ENCODE assay signal across 20 cellular contexts in genomic region chr13:98992355-98992754, GRCh38. TPM values are rescaled to one million over a fixed set of nuclear protein-coding genes. Genes with fewer than 3 reads are reported as not detected.
DNase-seq lines count a peak whose midpoint lies in the region; ATAC-seq, FAIRE-seq and TF ChIP-seq lines count a peak whose summit lies in the region.
"Had no signal": no experiment of that assay in that cellular context is flagged by ENCODE, and none has a peak within 500 bp of the region (broad histone marks: within the 10 kb centered on the region; RNA-seq: fewer than 3 reads in every experiment).

No MANE protein-coding gene starts in this region.

- H3K4me3 ChIP-seq in CD4-positive, alpha-beta memory T cell (ENCODE audit: low read length in 2 of 2), result no peak overlapping the region
- H3K4me3 ChIP-seq in keratinocyte (ENCODE audit: control insufficient read depth in 2 of 3, extremely low read depth in 1 of 3, insufficient read depth in 2 of 3, low read depth in 1 of 3, low read length in 3 of 3) (peak overlapping the region in 2 of 3 experiments; percentile 15 to 36), PC-3 (ENCODE audit: low read length) (no peak overlapping the region)
- H3K4me3 ChIP-seq: K562, right lobe of liver had no signal

- no peak overlapping the region for H3K27ac ChIP-seq in CD4-positive, alpha-beta memory T cell (ENCODE audit: low read depth, low read length)
- H3K27ac ChIP-seq in keratinocyte (ENCODE audit: control insufficient read depth, insufficient read depth, low read length) (peak overlapping the region; percentile 79), PC-3 (ENCODE audit: low read length) (no peak overlapping the region)
- H3K27ac ChIP-seq: right lobe of liver had no signal

- intact Hi-C loops in CD4-positive, alpha-beta memory T cell (cut with micrococcal nuclease), result no loop called here
- intact Hi-C loops in PC-3 (cut with micrococcal nuclease), result no loop called here

- TF ChIP-seq CTCF in keratinocyte (optimal IDR thresholded peaks at IDR 0.05 in 1 of 3, IDR thresholded peaks at IDR 0.05 in 1 of 3, conservative IDR thresholded peaks at IDR 0.05 in 1 of 3; ENCODE audit: extremely low read depth in 1 of 3, insufficient read depth in 2 of 3, low read length in 3 of 3) (no peak), PC-3 (conservative IDR thresholded peaks at IDR 0.05; ENCODE audit: low read depth, low read length) (no peak)

- no peak overlapping the region for H2AFZ ChIP-seq in keratinocyte (ENCODE audit: control insufficient read depth, low read length)
- no peak overlapping the region for H2AFZ ChIP-seq in PC-3 (ENCODE audit: low read length)

- BruUV-seq in PC-3 (replicated peaks; lab: Mats Ljungman, UMichigan), result no TSS peak

- peaks cover 40 to 72% (median 55%) of the 10 kb centered on the region in 4 donors for H3K4me1 Mint-ChIP-seq in CD4-positive, alpha-beta memory T cell
- H3K4me1 Mint-ChIP-seq in activated naive CD8-positive, alpha-beta T cell treated with anti-CD3 and anti-CD28 coated beads for 36 hours, result peaks cover 66% of the 10 kb centered on the region

- ATAC-seq in GM18511 (IDR thresholded peaks at IDR 0.05; ENCODE audit: unreplicated experiment) (peak; percentile 79), PC-3 (no peak)
- ATAC-seq: K562, right lobe of liver had no signal

- dilution Hi-C loops in keratinocyte (cut with MboI; ENCODE audit: extremely low pct_ligation_motif_present, low sequenced_read_pairs), result no loop called here

- no peaks in the 10 kb centered on the region for H3F3A ChIP-seq in PC-3 (ENCODE audit: low read length, unreplicated experiment)

- no peaks in the 10 kb centered on the region for H3K9me2 ChIP-seq in PC-3 (replicated peaks; ENCODE audit: low read length)

- no peak for DNase-seq in CD4-positive, alpha-beta memory T cell
- no peak for DNase-seq in activated naive CD8-positive, alpha-beta T cell treated with anti-CD3 and anti-CD28 coated beads for 36 hours
- DNase-seq in keratinocyte (ENCODE audit: low read depth, low spot score) (peak; percentile 48), KG1 (lab: John Stamatoyannopoulos, UW) (no peak), PC-3 (no peak), midbrain (lab: John Stamatoyannopoulos, UW) (no peak)
- DNase-seq: AML-193; anterior cingulate cortex; foreskin melanocyte; GF-D8; NCI-H2107; NCI-H774; nucleus accumbens; right lobe of liver; stimulated activated CD4-positive, alpha-beta T cell treated with anti-CD3 and anti-CD28 coated beads, Interleukin-1b, Interleukin-23, amount 100 ng/mL, for 48 hours had no signal

- H3K4me2 ChIP-seq in keratinocyte (ENCODE audit: control insufficient read depth, extremely low read depth, insufficient read depth, low read depth, low read length), result peak overlapping the region; percentile 42
- no peak overlapping the region for H3K4me2 ChIP-seq in PC-3 (ENCODE audit: low read length)

- H3K27ac Mint-ChIP-seq in CD4-positive, alpha-beta memory T cell, result peak overlapping the region in 4 of 7 donors; percentile 62 to 81 (median 68)
- peak overlapping the region; percentile 5 for H3K27ac Mint-ChIP-seq in activated naive CD8-positive, alpha-beta T cell treated with anti-CD3 and anti-CD28 coated beads for 36 hours
- H3K27ac Mint-ChIP-seq: activated T-helper 1 cell treated with anti-CD3 and anti-CD28 coated beads, Interleukin-12 subunit alpha, Interleukin-12 subunit beta, Interleukin-2, Interleukin-4 antibody, amounts not matched to agents 30 ng/mL and 10 ng/mL and 1 ng/mL, durations not matched to agents 14 hours and 24 hours and 36 hours had no signal

- peaks cover 0 to 7% of the 10 kb centered on the region in 2 donors for H3K36me3 Mint-ChIP-seq in CD4-positive, alpha-beta memory T cell
- peaks cover 12% of the 10 kb centered on the region for H3K36me3 Mint-ChIP-seq in activated naive CD8-positive, alpha-beta T cell treated with anti-CD3 and anti-CD28 coated beads for 36 hours

- peaks cover 26% of the 10 kb centered on the region for H3K79me2 ChIP-seq in keratinocyte (ENCODE audit: control insufficient read depth, insufficient read depth, low read length)
- no peaks in the 10 kb centered on the region for H3K79me2 ChIP-seq in PC-3 (ENCODE audit: low read length)

- H3K4me1 ChIP-seq in CD4-positive, alpha-beta memory T cell (ENCODE audit: insufficient read depth, low read length), result peaks cover 28% of the 10 kb centered on the region
- H3K4me1 ChIP-seq in keratinocyte (ENCODE audit: control insufficient read depth, extremely low read depth, insufficient read depth, low read length) (peaks cover 48% of the 10 kb centered on the region), PC-3 (ENCODE audit: insufficient read depth, low read length) (no peaks in the 10 kb centered on the region)
- H3K4me1 ChIP-seq: right lobe of liver had no signal

- H4K20me1 ChIP-seq in keratinocyte (ENCODE audit: control insufficient read depth, extremely low read depth, insufficient read depth, low read length) (no peaks in the 10 kb centered on the region), PC-3 (ENCODE audit: low read length) (no peaks in the 10 kb centered on the region)

- no peaks in the 10 kb centered on the region for H3K9me3 Mint-ChIP-seq in CD4-positive, alpha-beta memory T cell
- peaks cover 2% of the 10 kb centered on the region for H3K9me3 Mint-ChIP-seq in activated naive CD8-positive, alpha-beta T cell treated with anti-CD3 and anti-CD28 coated beads for 36 hours

- H3K36me3 ChIP-seq in CD4-positive, alpha-beta memory T cell (ENCODE audit: insufficient read depth, low read length), result no peaks in the 10 kb centered on the region
- peaks cover 0 to 2% of the 10 kb centered on the region in 2 experiments for H3K36me3 ChIP-seq in keratinocyte (ENCODE audit: control insufficient read depth in 2 of 2, extremely low read depth in 1 of 2, insufficient read depth in 2 of 2, low read length in 2 of 2)
- H3K36me3 ChIP-seq in PC-3 (ENCODE audit: low read depth, low read length), result no peaks in the 10 kb centered on the region
- H3K36me3 ChIP-seq: right lobe of liver had no signal

- POLR2A ChIA-PET in CD4-positive, alpha-beta memory T cell (lab: Charles Lee; ENCODE audit: partially characterized antibody), result interaction anchor here (1.4 kb wide), 1 partner anchor 9 kb away, joined by 6 read pairs; no protein-coding TSS in a partner anchor
- POLR2A ChIA-PET in PC-3 (lab: Charles Lee; ENCODE audit: unreplicated experiment), result no interaction called here

- no peaks in the 10 kb centered on the region for H3K27me3 ChIP-seq in CD4-positive, alpha-beta memory T cell (ENCODE audit: insufficient read depth, low read length)
- no peaks in the 10 kb centered on the region for H3K27me3 ChIP-seq in keratinocyte (ENCODE audit: control insufficient read depth, extremely low read depth, insufficient read depth, low read length)
- no peaks in the 10 kb centered on the region for H3K27me3 ChIP-seq in PC-3 (ENCODE audit: low read length)
- H3K27me3 ChIP-seq: right lobe of liver had no signal

- H3K9ac ChIP-seq in keratinocyte (ENCODE audit: control insufficient read depth, extremely low read depth, insufficient read depth, low read length), result peak overlapping the region; percentile 53
- no peak overlapping the region for H3K9ac ChIP-seq in PC-3 (ENCODE audit: low read length)

- H3K27me3 Mint-ChIP-seq in CD4-positive, alpha-beta memory T cell, result no peaks in the 10 kb centered on the region
- H3K27me3 Mint-ChIP-seq in activated naive CD8-positive, alpha-beta T cell treated with anti-CD3 and anti-CD28 coated beads for 36 hours, result no peaks in the 10 kb centered on the region

- peak; percentile 85 for FAIRE-seq in keratinocyte (lab: Jason Lieb, UNC)
- FAIRE-seq: D721Med, H1, K562 had no signal

- CTCF ChIA-PET in CD4-positive, alpha-beta memory T cell (lab: Charles Lee; ENCODE audit: partially characterized antibody), result interaction anchor here (0.8 kb wide), 1 partner anchor 94 kb away, joined by 3 read pairs; no protein-coding TSS in a partner anchor
- CTCF ChIA-PET in PC-3 (lab: Charles Lee), result no interaction called here

- H3K9me1 ChIP-seq in keratinocyte (ENCODE audit: control insufficient read depth, extremely low read depth, insufficient read depth, low read length), result no peaks in the 10 kb centered on the region

- no peak overlapping the region for H3K4me3 Mint-ChIP-seq in CD4-positive, alpha-beta memory T cell
- H3K4me3 Mint-ChIP-seq in activated naive CD8-positive, alpha-beta T cell treated with anti-CD3 and anti-CD28 coated beads for 36 hours, result no peak overlapping the region
- H3K4me3 Mint-ChIP-seq: activated T-helper 1 cell treated with anti-CD3 and anti-CD28 coated beads, Interleukin-12 subunit alpha, Interleukin-12 subunit beta, Interleukin-2, Interleukin-4 antibody, amounts not matched to agents 30 ng/mL and 10 ng/mL and 1 ng/mL, durations not matched to agents 14 hours and 24 hours and 36 hours had no signal

- no peaks in the 10 kb centered on the region for H3K9me3 ChIP-seq in CD4-positive, alpha-beta memory T cell (ENCODE audit: control insufficient read depth in 1 of 2, low read length in 2 of 2)
- H3K9me3 ChIP-seq in keratinocyte (ENCODE audit: control insufficient read depth, low read depth, low read length) (no peaks in the 10 kb centered on the region), PC-3 (ENCODE audit: low read length) (no peaks in the 10 kb centered on the region)
- H3K9me3 ChIP-seq: right lobe of liver had no signal

RNA-seq across cellular contexts. Expression of gene DOCK9, which starts 14.5 kb away (rescaled TPM):
- 100 to 1,000 TPM; 194 to 197 TPM for total RNA-seq in CD4-positive, alpha-beta memory T cell
- polyA plus RNA-seq in CD4-positive, alpha-beta memory T cell, result 10 to 100 TPM in 1 of 2 donors, 1 to 10 TPM in 1; 6.3 to 44.0 TPM
- total RNA-seq in activated naive CD8-positive, alpha-beta T cell treated with anti-CD3 and anti-CD28 coated beads for 36 hours, result 10 to 100 TPM; 31.9 to 33.5 TPM
- polyA plus RNA-seq in keratinocyte, result 66.2 to 128 TPM (median 110 TPM) in 3 replicates
- 42.7 TPM for polyA plus RNA-seq in keratinocyte (2011; ENCODE audit: low read depth)
- polyA plus RNA-seq in keratinocyte (2011; cell fraction: cytosol; rRNA removed), result 66.1 and 85.6 TPM in 2 replicates
- polyA plus RNA-seq in keratinocyte (2011; cell fraction: nucleus; rRNA removed), result 150 and 155 TPM in 2 replicates
- 52.6 and 125 TPM in 2 replicates for polyA plus RNA-seq in keratinocyte (2012; ENCODE audit: low replicate concordance)
- 106 to 225 TPM (median 165 TPM) in 3 replicates for polyA minus RNA-seq in keratinocyte
- polyA minus RNA-seq in keratinocyte (2011; cell fraction: cytosol; rRNA and poly(A)+ RNA removed), result 85.4 TPM
- 209 and 348 TPM in 2 replicates for polyA minus RNA-seq in keratinocyte (2011; cell fraction: nucleus; rRNA and poly(A)+ RNA removed)
- total RNA-seq in PC-3 (2014; rRNA removed), result 31.7 and 36.5 TPM in 2 replicates

Comparison
In these comparisons a context has a peak if more than half of its experiments do, and no peak if none do; other contexts are left out.
1. H3K4me3 ChIP-seq: peak in keratinocyte (2 of 3); none in CD4-positive, alpha-beta memory T cell (0 of 2) and PC-3 (single experiment).